26 cellular contexts compared by ENCODE assay signal in genomic region chr2:25246001-25246400, GRCh38.
"Had no signal": no experiment of that assay in that cellular context is flagged by ENCODE, and none has a peak within 500 bp of the region (broad histone marks: within the 10 kb centered on the region; RNA-seq: fewer than 3 reads in every experiment).

No MANE protein-coding gene starts in this region.

- ATAC-seq: foreskin keratinocyte; gastroesophageal sphincter; heart left ventricle; left lobe of liver; mucosa of descending colon; naive thymus-derived CD4-positive, alpha-beta T cell; stimulated activated memory B cell treated with anti-CD40 and anti-IgM and Interleukin-4, amounts not matched to agents 10 μg/mL and 1 μg/mL and 100 μg/mL, for 72 hours; stimulated activated naive CD8-positive, alpha-beta T cell treated with anti-CD3 and anti-CD28 coated beads, Interleukin-15, amount 100 ng/mL, for 72 hours had no signal

- H3K4me3 ChIP-seq: esophagus muscularis mucosa, gastroesophageal sphincter, heart left ventricle, hepatocyte, mucosa of descending colon, neural progenitor cell, prostate gland, right atrium auricular region, sigmoid colon, spleen, suprapubic skin, thyroid gland had no signal

- H3K27me3 ChIP-seq: esophagus muscularis mucosa, foreskin keratinocyte, gastroesophageal sphincter, heart left ventricle, hepatocyte, neural progenitor cell, right atrium auricular region, sigmoid colon, spleen, suprapubic skin, thyroid gland had no signal

- H3K27ac Mint-ChIP-seq: endodermal cell; mesothelial cell of epicardium; nephron; neural progenitor cell; stimulated activated memory B cell treated with anti-CD40 and anti-IgM and Interleukin-4, amounts not matched to agents 10 μg/mL and 1 μg/mL and 100 μg/mL, for 72 hours had no signal

- H3K27ac ChIP-seq: esophagus muscularis mucosa, foreskin keratinocyte, gastroesophageal sphincter, heart left ventricle, hepatocyte, neural progenitor cell, prostate gland, right atrium auricular region, sigmoid colon, suprapubic skin, thyroid gland had no signal

- H3K9me3 ChIP-seq: esophagus muscularis mucosa, gastroesophageal sphincter, heart left ventricle, mucosa of descending colon, prostate gland, right atrium auricular region, sigmoid colon, spleen, suprapubic skin, thyroid gland had no signal

- H3K27me3 Mint-ChIP-seq: naive thymus-derived CD4-positive, alpha-beta T cell; stimulated activated memory B cell treated with anti-CD40 and anti-IgM and Interleukin-4, amounts not matched to agents 10 μg/mL and 1 μg/mL and 100 μg/mL, for 72 hours; stimulated activated naive CD8-positive, alpha-beta T cell treated with anti-CD3 and anti-CD28 coated beads, Interleukin-15, amount 100 ng/mL, for 72 hours had no signal

- H3K9me3 Mint-ChIP-seq: endodermal cell; mesothelial cell of epicardium; naive thymus-derived CD4-positive, alpha-beta T cell; nephron; neural progenitor cell; stimulated activated memory B cell treated with anti-CD40 and anti-IgM and Interleukin-4, amounts not matched to agents 10 μg/mL and 1 μg/mL and 100 μg/mL, for 72 hours; stimulated activated naive CD8-positive, alpha-beta T cell treated with anti-CD3 and anti-CD28 coated beads, Interleukin-15, amount 100 ng/mL, for 72 hours had no signal

- H3K4me1 ChIP-seq: foreskin keratinocyte, prostate gland, thyroid gland had no signal

- DNase-seq: cortex of kidney; endodermal cell; foreskin keratinocyte; kidney; mesenchymal stem cell; mucosa of descending colon; naive thymus-derived CD4-positive, alpha-beta T cell; nucleus accumbens; sigmoid colon; spleen; stimulated activated CD4-positive, alpha-beta T cell treated with anti-CD3 and anti-CD28 coated beads, Interleukin-4, amount 100 ng/mL, for 4 hours; stimulated activated naive CD8-positive, alpha-beta T cell treated with anti-CD3 and anti-CD28 coated beads, Interleukin-15, amount 100 ng/mL, for 72 hours; thyroid gland; trophoblast cell had no signal

- H3K4me3 Mint-ChIP-seq: endodermal cell; mesothelial cell of epicardium; naive thymus-derived CD4-positive, alpha-beta T cell; nephron; neural progenitor cell; stimulated activated memory B cell treated with anti-CD40 and anti-IgM and Interleukin-4, amounts not matched to agents 10 μg/mL and 1 μg/mL and 100 μg/mL, for 72 hours; stimulated activated naive CD8-positive, alpha-beta T cell treated with anti-CD3 and anti-CD28 coated beads, Interleukin-15, amount 100 ng/mL, for 72 hours had no signal

- H3K36me3 ChIP-seq: neural progenitor cell had no signal
